8 cellular contexts compared by ENCODE assay signal in genomic region chr12:47817272-47818006, GRCh38. TPM values are rescaled to one million over a fixed set of nuclear protein-coding genes. Genes with fewer than 3 reads are reported as not detected.
DNase-seq lines count a peak whose midpoint lies in the region; ATAC-seq and TF ChIP-seq lines count a peak whose summit lies in the region.

No MANE protein-coding gene starts in this region.

- peak overlapping the region; percentile 34 for H3K27ac Mint-ChIP-seq in glutamatergic neuron (ENCODE audit: unreplicated experiment)

- H3K9me3 ChIP-seq in skeletal muscle tissue (ENCODE audit: control insufficient read depth in 3 of 3, low read length in 3 of 3) = no peaks in the 10 kb centered on the region

- H3K4me3 Mint-ChIP-seq in glutamatergic neuron (ENCODE audit: unreplicated experiment) = peak overlapping the region; percentile 50

- peaks cover 75 to 84% (median 78%) of the 10 kb centered on the region in 3 donors for H3K4me1 ChIP-seq in skeletal muscle tissue (ENCODE audit: control insufficient read depth in 3 of 3, insufficient read depth in 3 of 3, low read length in 3 of 3)

- H3K9ac ChIP-seq in skeletal muscle tissue (ENCODE audit: low read depth in 1 of 3, low read length in 3 of 3) = peak overlapping the region; percentile 72 to 81 (median 80)

- H3K36me3 ChIP-seq in skeletal muscle tissue (ENCODE audit: control insufficient read depth in 3 of 3, insufficient read depth in 3 of 3, low read length in 3 of 3) = peaks cover 0 to 4% (median 4%) of the 10 kb centered on the region in 3 donors

- H3K9me3 Mint-ChIP-seq in glutamatergic neuron (ENCODE audit: unreplicated experiment) = peaks cover 17% of the 10 kb centered on the region

- H3K27me3 Mint-ChIP-seq in glutamatergic neuron (ENCODE audit: unreplicated experiment) = peaks cover 23% of the 10 kb centered on the region

- in situ Hi-C loops in GM13977 (cut with MboI; ENCODE audit: low pct_unique_long_range_greater_than_20kb, low sequenced_read_pairs, unreplicated experiment) = no loop called here

- no peaks in the 10 kb centered on the region for H3K27me3 ChIP-seq in skeletal muscle tissue (ENCODE audit: control insufficient read depth in 3 of 3, insufficient read depth in 3 of 3, low read length in 3 of 3)

- H3K4me3 ChIP-seq in skeletal muscle tissue (ENCODE audit: low read length in 3 of 3) = peak overlapping the region; percentile 66 to 93 (median 78)

- TF ChIP-seq CTCF in GM13977 (IDR thresholded peaks at IDR 0.05; ENCODE audit: extremely low read depth, insufficient read depth, missing control alignments) = peak; percentile 18
- TF ChIP-seq CTCF in glutamatergic neuron (IDR thresholded peaks at IDR 0.05; ENCODE audit: partially characterized antibody, unreplicated experiment) = no peak

- H3K36me3 Mint-ChIP-seq in glutamatergic neuron (ENCODE audit: unreplicated experiment) = no peaks in the 10 kb centered on the region

- peak overlapping the region; percentile 82 for H3K27ac ChIP-seq in skeletal muscle tissue (ENCODE audit: low read depth, low read length)

- DNase-seq in GM13977 (ENCODE audit: low spot score) (no peak), UCSD-AML1 (lab: John Stamatoyannopoulos, UW; ENCODE audit: unreplicated experiment) (peak; percentile 59), glutamatergic neuron (no peak), NCI-H226 (no peak)

- no peak for ATAC-seq in HG03280 (IDR thresholded peaks at IDR 0.05; ENCODE audit: unreplicated experiment)
- no peak for ATAC-seq in GM19397 (IDR thresholded peaks at IDR 0.05; ENCODE audit: unreplicated experiment)
- ATAC-seq in HG03135 (IDR thresholded peaks at IDR 0.05; ENCODE audit: unreplicated experiment) = no peak

- H3K4me1 Mint-ChIP-seq in glutamatergic neuron (ENCODE audit: low read depth, unreplicated experiment) = peaks cover 34% of the 10 kb centered on the region

RNA-seq across cellular contexts. Expression of gene HDAC7, which starts 2.3 kb away (rescaled TPM):
- 67.9 TPM for total RNA-seq in glutamatergic neuron (ENCODE audit: unreplicated experiment)
- total RNA-seq in skeletal muscle tissue = 21.4 TPM

RNA-seq across cellular contexts. Expression of gene SLC48A1, which starts 44.4 kb away (rescaled TPM):
- total RNA-seq in glutamatergic neuron (ENCODE audit: unreplicated experiment) (15.7 TPM), skeletal muscle tissue (7.8 TPM)

RNA-seq across cellular contexts. Expression of gene RAPGEF3, which starts 58.8 kb away (rescaled TPM):
- total RNA-seq in glutamatergic neuron (ENCODE audit: unreplicated experiment) = 0.81 TPM
- 8.4 TPM for total RNA-seq in skeletal muscle tissue
